In the genomic region with DNA sequence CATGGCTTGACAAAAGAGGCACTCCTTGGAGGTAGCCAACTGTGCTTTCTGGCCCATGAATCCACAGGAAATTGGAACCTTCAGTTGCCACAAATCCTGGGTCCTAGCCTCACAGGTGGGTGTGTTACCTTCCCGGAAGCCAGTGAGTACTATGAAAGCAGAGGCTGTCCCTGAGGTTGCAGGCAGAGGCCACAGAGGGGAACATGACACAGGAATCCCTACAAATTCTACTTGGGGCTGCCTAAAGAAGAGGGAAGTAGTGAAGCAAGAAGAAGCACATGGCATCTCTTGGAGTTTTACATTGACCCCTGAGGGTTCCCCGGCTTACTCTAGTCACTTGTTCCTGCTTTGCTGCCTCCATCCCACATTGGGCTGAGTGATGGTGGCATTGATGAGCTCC, we compare ENCODE assay signal across 1 cellular context.
TF ChIP-seq lines count a peak whose summit lies in the region.

No MANE protein-coding gene starts in this region.

TF ChIP-seq in A549, 52 proteins besides CTCF, POLR2A, EP300 and RAD21 (continued from another document):
- no peak for TF ChIP-seq KDM1A (IDR thresholded peaks at IDR 0.05; ENCODE audit: low read depth)
- no peak for TF ChIP-seq CHD2 (IDR thresholded peaks at IDR 0.05; ENCODE audit: low read length, partially characterized antibody)
- no peak for TF ChIP-seq SMC3 (IDR thresholded peaks at IDR 0.05)
- TF ChIP-seq POLR2AphosphoS2 (conservative IDR thresholded peaks at IDR 0.05; ENCODE audit: low read length) = no peak
- no peak for TF ChIP-seq MAFK (IDR thresholded peaks at IDR 0.05; ENCODE audit: partially characterized antibody)
- no peak for TF ChIP-seq HOXB5 (CRISPR knock-in tag; IDR thresholded peaks at IDR 0.05)
- TF ChIP-seq ZNF302 (CRISPR knock-in tag; IDR thresholded peaks at IDR 0.05) = no peak
- TF ChIP-seq FOXS1 (CRISPR knock-in tag; IDR thresholded peaks at IDR 0.05) = no peak
- no peak for TF ChIP-seq HES2 (IDR thresholded peaks at IDR 0.05)
- no peak for TF ChIP-seq FOSL2 (IDR thresholded peaks at IDR 0.05)
- TF ChIP-seq FOSL2 (CRISPR knock-in tag; IDR thresholded peaks at IDR 0.05) = no peak
- no peak for TF ChIP-seq ATOH8 (CRISPR knock-in tag; IDR thresholded peaks at IDR 0.05; ENCODE audit: low read depth)
- TF ChIP-seq KDM5A (IDR thresholded peaks at IDR 0.05) = no peak
- TF ChIP-seq REST (IDR thresholded peaks at IDR 0.05) = no peak
- TF ChIP-seq PBX3 (IDR thresholded peaks at IDR 0.05) = no peak
- TF ChIP-seq MYC (IDR thresholded peaks at IDR 0.05; ENCODE audit: borderline replicate concordance, low read length) = no peak
- TF ChIP-seq ZC3H11A (IDR thresholded peaks at IDR 0.05) = no peak
